28 cellular contexts compared by ENCODE assay signal in genomic region chr16:11857161-11857560, GRCh38. TPM values are rescaled to one million over a fixed set of nuclear protein-coding genes. Genes with fewer than 3 reads are reported as not detected.
DNase-seq lines count a peak whose midpoint lies in the region; TF ChIP-seq lines count a peak whose summit lies in the region.
"Had no signal": no experiment of that assay in that cellular context is flagged by ENCODE, and none has a peak within 500 bp of the region (broad histone marks: within the 10 kb centered on the region; RNA-seq: fewer than 3 reads in every experiment).

No MANE protein-coding gene starts in this region.

- peaks cover 2% of the 10 kb centered on the region; the same call in 1 of the 2 replicates for H3K4me1 ChIP-seq in SJCRH30

- H3K27ac Mint-ChIP-seq in type B pancreatic cell (no peak overlapping the region), CD14-positive monocyte (no peak overlapping the region)
- H3K27ac Mint-ChIP-seq: activated CD8-positive, alpha-beta memory T cell treated with anti-CD3 and anti-CD28 coated beads, Interleukin-2, amount 10 ng/mL, durations not matched to agents 7 days and 5 days; activated naive CD4-positive, alpha-beta T cell treated with anti-CD3 and anti-CD28 coated beads, Interleukin-2, amount 50 U/mL, for 24 hours; stimulated activated naive B cell treated with anti-CD40 and anti-IgM and Interleukin-4, amounts not matched to agents 10 μg/mL and 1 μg/mL and 100 μg/mL, for 72 hours had no signal

- DNase-seq in EH (ENCODE audit: low read depth) (peak; percentile 48), HT1080 (ENCODE audit: low read depth) (peak; percentile 64), astrocyte of the spinal cord (ENCODE audit: low read depth, low spot score) (peak; percentile 34), iris pigment epithelial cell (ENCODE audit: low read depth) (peak; percentile 65), type B pancreatic cell (ENCODE audit: extremely low spot score, unreplicated experiment) (no peak), SJCRH30 (no peak), OCI-M1 (lab: John Stamatoyannopoulos, UW) (no peak), CD14-positive monocyte (ENCODE audit: low spot score) (no peak)
- DNase-seq: ACHN; activated CD4-positive, alpha-beta T cell treated with anti-CD3 and anti-CD28 coated beads, Interleukin-2, amount 50 U/mL, for 1 hour; activated CD8-positive, alpha-beta memory T cell treated with anti-CD3 and anti-CD28 coated beads, Interleukin-2, amount 10 ng/mL, durations not matched to agents 7 days and 5 days; C1 segment of cervical spinal cord; cerebellar nuclear complex; DND-41; natural killer cell; NCI-H2171; NCI-H526; stimulated activated CD4-positive, alpha-beta T cell treated with anti-CD3 and anti-CD28 coated beads, Interleukin-12 subunit alpha, Interleukin-12 subunit beta, amount 100 ng/mL, for 4 hours; stimulated activated CD4-positive, alpha-beta T cell treated with anti-CD3 and anti-CD28 coated beads, Interleukin-4, amount 100 ng/mL, for 24 hours; stimulated activated naive B cell treated with anti-CD40 and anti-IgM and Interleukin-4, amounts not matched to agents 10 μg/mL and 1 μg/mL and 100 μg/mL, for 72 hours had no signal

- H3K36me3 Mint-ChIP-seq in type B pancreatic cell (no peaks in the 10 kb centered on the region), CD14-positive monocyte (peaks cover 12 to 27% of the 10 kb centered on the region in 2 donors)
- H3K36me3 Mint-ChIP-seq: natural killer cell had no signal

- no peak overlapping the region for H3K4me3 ChIP-seq in astrocyte of the spinal cord (ENCODE audit: low read depth, low read length)
- H3K4me3 ChIP-seq in SJCRH30: no peak overlapping the region
- H3K4me3 ChIP-seq: hepatocyte, right atrium auricular region, SK-N-MC, suprapubic skin, vagina had no signal

- H3K27me3 ChIP-seq in SJCRH30: no peaks in the 10 kb centered on the region
- H3K27me3 ChIP-seq: hepatocyte, right atrium auricular region, suprapubic skin, vagina had no signal

- H3K36me3 ChIP-seq in SJCRH30: no peaks in the 10 kb centered on the region
- H3K36me3 ChIP-seq: right atrium auricular region, suprapubic skin, vagina had no signal

- H3K27ac ChIP-seq in SJCRH30: no peak overlapping the region
- H3K27ac ChIP-seq: hepatocyte, right atrium auricular region, RWPE1, SK-N-MC, suprapubic skin, vagina had no signal

- no peaks in the 10 kb centered on the region for H3K27me3 Mint-ChIP-seq in type B pancreatic cell
- H3K27me3 Mint-ChIP-seq in CD14-positive monocyte (ENCODE audit: low read depth in 3 of 3): peaks cover 0 to 2% (median 0%) of the 10 kb centered on the region in 3 donors
- H3K27me3 Mint-ChIP-seq: activated CD8-positive, alpha-beta memory T cell treated with anti-CD3 and anti-CD28 coated beads, Interleukin-2, amount 10 ng/mL, durations not matched to agents 7 days and 5 days; activated naive CD4-positive, alpha-beta T cell treated with anti-CD3 and anti-CD28 coated beads, Interleukin-2, amount 50 U/mL, for 24 hours; activated T-helper 17 cell treated with anti-CD3 and anti-CD28 coated beads, Interleukin-2, amount 50 U/mL, for 72 hours; stimulated activated naive B cell treated with anti-CD40 and anti-IgM and Interleukin-4, amounts not matched to agents 10 μg/mL and 1 μg/mL and 100 μg/mL, for 72 hours had no signal

- in situ Hi-C loops in astrocyte of the spinal cord (cut with HindIII; ENCODE audit: low sequenced_read_pairs): no loop called here

- H3K4me1 Mint-ChIP-seq in type B pancreatic cell (ENCODE audit: unreplicated experiment) (no peaks in the 10 kb centered on the region), CD14-positive monocyte (peaks cover 17% of the 10 kb centered on the region)

- no peaks in the 10 kb centered on the region for H3K9me3 ChIP-seq in SJCRH30 (replicated peaks)
- H3K9me3 ChIP-seq: right atrium auricular region, suprapubic skin, vagina had no signal

- intact Hi-C loops in CD14-positive monocyte (cut with micrococcal nuclease): loop anchor here in 1 of 2 donors (10.0 kb wide), 1 partner anchor 58 kb away; the partner anchor contains the start of gene GSPT1

- TF ChIP-seq CTCF in astrocyte of the spinal cord (IDR thresholded peaks at IDR 0.05; ENCODE audit: low read depth, low read length): no peak
- no peak for TF ChIP-seq CTCF in type B pancreatic cell (conservative IDR thresholded peaks at IDR 0.05)
- TF ChIP-seq CTCF in CD14-positive monocyte (IDR thresholded peaks at IDR 0.05): no peak

- H3K9me3 Mint-ChIP-seq in type B pancreatic cell (no peaks in the 10 kb centered on the region), CD14-positive monocyte (no peaks in the 10 kb centered on the region)
- H3K9me3 Mint-ChIP-seq: activated naive CD4-positive, alpha-beta T cell treated with anti-CD3 and anti-CD28 coated beads, Interleukin-2, amount 50 U/mL, for 24 hours; activated T-helper 17 cell treated with anti-CD3 and anti-CD28 coated beads, Interleukin-2, amount 50 U/mL, for 72 hours; natural killer cell; stimulated activated naive B cell treated with anti-CD40 and anti-IgM and Interleukin-4, amounts not matched to agents 10 μg/mL and 1 μg/mL and 100 μg/mL, for 72 hours had no signal

- H3K4me3 Mint-ChIP-seq in type B pancreatic cell (no peak overlapping the region), CD14-positive monocyte (no peak overlapping the region)
- H3K4me3 Mint-ChIP-seq: activated CD8-positive, alpha-beta memory T cell treated with anti-CD3 and anti-CD28 coated beads, Interleukin-2, amount 10 ng/mL, durations not matched to agents 7 days and 5 days; activated naive CD4-positive, alpha-beta T cell treated with anti-CD3 and anti-CD28 coated beads, Interleukin-2, amount 50 U/mL, for 24 hours; activated T-helper 17 cell treated with anti-CD3 and anti-CD28 coated beads, Interleukin-2, amount 50 U/mL, for 72 hours; natural killer cell; stimulated activated naive B cell treated with anti-CD40 and anti-IgM and Interleukin-4, amounts not matched to agents 10 μg/mL and 1 μg/mL and 100 μg/mL, for 72 hours had no signal

RNA-seq across cellular contexts. Expression of gene RSL1D1, which starts 5.8 kb away (rescaled TPM):
- 196 and 208 TPM in 2 replicates for total RNA-seq in HT1080 (2014; rRNA removed; shearing (Covaris generic))
- polyA plus RNA-seq in HT1080 (2015; cell fraction: cytosol; rRNA removed): 282 and 335 TPM in 2 replicates
- polyA plus RNA-seq in HT1080 (2015; cell fraction: nucleus; rRNA removed): 248 and 255 TPM in 2 replicates
- total RNA-seq in type B pancreatic cell (ENCODE audit: low replicate concordance): 150 and 184 TPM in 2 replicates
- 297 and 349 TPM in 2 replicates for total RNA-seq in SJCRH30 (2014; rRNA removed; shearing (Covaris generic))
- polyA plus RNA-seq in CD14-positive monocyte: 100 to 1,000 TPM; 124 to 182 TPM

RNA-seq across cellular contexts. Expression of gene GSPT1, which starts 58.6 kb away (rescaled TPM):
- 86.2 and 94.1 TPM in 2 replicates for total RNA-seq in HT1080 (2014; rRNA removed; shearing (Covaris generic))
- polyA plus RNA-seq in HT1080 (2015; cell fraction: cytosol; rRNA removed): 147 and 178 TPM in 2 replicates
- 237 and 258 TPM in 2 replicates for polyA plus RNA-seq in HT1080 (2015; cell fraction: nucleus; rRNA removed)
- total RNA-seq in type B pancreatic cell (ENCODE audit: low replicate concordance): 99.1 and 101 TPM in 2 replicates
- total RNA-seq in SJCRH30 (2014; rRNA removed; shearing (Covaris generic)): 106 and 111 TPM in 2 replicates
- 10 to 100 TPM; 47.9 to 48.3 TPM for polyA plus RNA-seq in CD14-positive monocyte

Comparison
In these comparisons a context has a peak if more than half of its experiments do, and no peak if none do; other contexts are left out.
1. DNase-seq: peak in EH (single experiment), HT1080 (single experiment), astrocyte of the spinal cord (single experiment) and iris pigment epithelial cell (single experiment); none in type B pancreatic cell (single experiment), SJCRH30 (0 of 2), OCI-M1 (single experiment) and CD14-positive monocyte (single experiment).